In genomic region chr15:38102972-38103371, GRCh38 we compare ENCODE assay signal across 34 cellular contexts.
"Had no signal": no experiment of that assay in that cellular context is flagged by ENCODE, and none has a peak within 500 bp of the region (broad histone marks: within the 10 kb centered on the region; RNA-seq: fewer than 3 reads in every experiment).

No MANE protein-coding gene starts in this region.

- ATAC-seq: activated naive CD4-positive, alpha-beta T cell treated with anti-CD3 and anti-CD28 coated beads, Interleukin-2, amount 50 U/mL, for 72 hours; activated naive CD8-positive, alpha-beta T cell treated with anti-CD3 and anti-CD28 coated beads, Interleukin-2, amount 50 U/mL, for 24 hours; body of pancreas had no signal

- H3K4me1 Mint-ChIP-seq: activated naive CD4-positive, alpha-beta T cell treated with anti-CD3 and anti-CD28 coated beads, Interleukin-2, amount 10 ng/mL, durations not matched to agents 7 days and 5 days; activated naive CD4-positive, alpha-beta T cell treated with anti-CD3 and anti-CD28 coated beads, Interleukin-2, amount 50 U/mL, for 24 hours; activated naive CD8-positive, alpha-beta T cell treated with anti-CD3 and anti-CD28 coated beads for 36 hours; activated naive CD8-positive, alpha-beta T cell treated with anti-CD3 and anti-CD28 coated beads, Interleukin-2, amount 10 ng/mL, durations not matched to agents 7 days and 5 days; activated naive CD8-positive, alpha-beta T cell treated with anti-CD3 and anti-CD28 coated beads, Interleukin-2, amount 50 U/mL, for 24 hours; brain; central memory CD8-positive, alpha-beta T cell had no signal

- DNase-seq: activated effector memory CD4-positive, alpha-beta T cell treated with anti-CD3 and anti-CD28 coated beads, Interleukin-2, amount 50 U/mL, for 16 hours; activated effector memory CD4-positive, alpha-beta T cell treated with Interleukin-2 at 50 U/mL for 16 hours; activated gamma-delta T cell; activated gamma-delta T cell treated with Interleukin-2 at 50 U/mL for 16 hours; activated naive CD4-positive, alpha-beta T cell; activated naive CD4-positive, alpha-beta T cell treated with anti-CD3 and anti-CD28 coated beads for 36 hours; activated naive CD4-positive, alpha-beta T cell treated with anti-CD3 and anti-CD28 coated beads, Interleukin-2, amount 10 ng/mL, durations not matched to agents 7 days and 5 days; activated naive CD4-positive, alpha-beta T cell treated with anti-CD3 and anti-CD28 coated beads, Interleukin-2, amount 50 U/mL, for 16 hours; activated naive CD4-positive, alpha-beta T cell treated with Interleukin-2 at 50 U/mL for 16 hours; activated naive CD8-positive, alpha-beta T cell treated with anti-CD3 and anti-CD28 coated beads for 36 hours; activated naive CD8-positive, alpha-beta T cell treated with anti-CD3 and anti-CD28 coated beads, Interleukin-2, amount 10 ng/mL, durations not matched to agents 7 days and 5 days; activated naive CD8-positive, alpha-beta T cell treated with anti-CD3 and anti-CD28 coated beads, Interleukin-2, amount 50 U/mL, for 24 hours; activated T-cell treated with anti-CD3 and anti-CD28 coated beads, Interleukin-2, amount 50 U/mL, for 1 hour; activated T-cell treated with anti-CD3 and anti-CD28 coated beads, Interleukin-2, amount 50 U/mL, for 24 hours; activated T-cell treated with anti-CD3 and anti-CD28 coated beads, Interleukin-2, amount 50 U/mL, for 4 hours; activated T-cell treated with anti-CD3 and anti-CD28 coated beads, Interleukin-2, amount 50 U/mL, for 48 hours; activated T-cell treated with anti-CD3 and anti-CD28 coated beads, Interleukin-2, amount 50 U/mL, for 72 hours; adrenal gland; amniotic stem cell; amygdala; anterior cingulate cortex; aorta; body of pancreas; brain microvascular endothelial cell; caudate nucleus; central memory CD4-positive, alpha-beta T cell; cerebellar nuclear complex had no signal

- H3K27me3 Mint-ChIP-seq: activated naive CD4-positive, alpha-beta T cell treated with anti-CD3 and anti-CD28 coated beads, Interleukin-2, amount 10 ng/mL, durations not matched to agents 7 days and 5 days had no signal

- H3K9me3 Mint-ChIP-seq: activated naive CD4-positive, alpha-beta T cell treated with anti-CD3 and anti-CD28 coated beads, Interleukin-2, amount 50 U/mL, for 24 hours; activated T-cell treated with anti-CD3 and anti-CD28 coated beads, Interleukin-2, amount 50 U/mL, for 24 hours had no signal

- H3K27ac Mint-ChIP-seq: activated naive CD4-positive, alpha-beta T cell treated with anti-CD3 and anti-CD28 coated beads for 36 hours; activated naive CD4-positive, alpha-beta T cell treated with anti-CD3 and anti-CD28 coated beads, Interleukin-2, amount 10 ng/mL, durations not matched to agents 7 days and 5 days; activated naive CD4-positive, alpha-beta T cell treated with anti-CD3 and anti-CD28 coated beads, Interleukin-2, amount 50 U/mL, for 24 hours; activated naive CD4-positive, alpha-beta T cell treated with anti-CD3 and anti-CD28 coated beads, Interleukin-2, amount 50 U/mL, for 72 hours; activated naive CD8-positive, alpha-beta T cell; activated naive CD8-positive, alpha-beta T cell treated with anti-CD3 and anti-CD28 coated beads for 36 hours; activated naive CD8-positive, alpha-beta T cell treated with anti-CD3 and anti-CD28 coated beads, Interleukin-2, amount 10 ng/mL, durations not matched to agents 7 days and 5 days; activated naive CD8-positive, alpha-beta T cell treated with anti-CD3 and anti-CD28 coated beads, Interleukin-2, amount 50 U/mL, for 24 hours; activated T-cell treated with anti-CD3 and anti-CD28 coated beads, Interleukin-2, amount 50 U/mL, for 24 hours; activated T-cell treated with anti-CD3 and anti-CD28 coated beads, Interleukin-2, amount 50 U/mL, for 72 hours; activated T-helper 1 cell treated with anti-CD3 and anti-CD28 coated beads, Interleukin-12 subunit alpha, Interleukin-12 subunit beta, Interleukin-2, Interleukin-4 antibody, amounts not matched to agents 30 ng/mL and 10 ng/mL and 1 ng/mL, durations not matched to agents 14 hours and 24 hours and 36 hours; activated T-helper 2 cell treated with anti-CD3 and anti-CD28 coated beads, Interferon-gamma antibody, Interleukin-2, Interleukin-4, amounts not matched to agents 10 μg/mL and 5 μg/mL and 100 μg/mL, durations not matched to agents 14 hours and 24 hours and 36 hours; brain had no signal

- H3K36me3 Mint-ChIP-seq: activated naive CD4-positive, alpha-beta T cell treated with anti-CD3 and anti-CD28 coated beads, Interleukin-2, amount 10 ng/mL, durations not matched to agents 7 days and 5 days; activated naive CD4-positive, alpha-beta T cell treated with anti-CD3 and anti-CD28 coated beads, Interleukin-2, amount 50 U/mL, for 24 hours; activated naive CD8-positive, alpha-beta T cell; activated naive CD8-positive, alpha-beta T cell treated with anti-CD3 and anti-CD28 coated beads for 36 hours; brain had no signal

- H3K4me3 Mint-ChIP-seq: activated naive CD4-positive, alpha-beta T cell treated with anti-CD3 and anti-CD28 coated beads for 36 hours; activated naive CD4-positive, alpha-beta T cell treated with anti-CD3 and anti-CD28 coated beads, Interleukin-2, amount 10 ng/mL, durations not matched to agents 7 days and 5 days; activated naive CD4-positive, alpha-beta T cell treated with anti-CD3 and anti-CD28 coated beads, Interleukin-2, amount 50 U/mL, for 24 hours; activated naive CD8-positive, alpha-beta T cell; activated naive CD8-positive, alpha-beta T cell treated with anti-CD3 and anti-CD28 coated beads for 36 hours; activated naive CD8-positive, alpha-beta T cell treated with anti-CD3 and anti-CD28 coated beads, Interleukin-2, amount 10 ng/mL, durations not matched to agents 7 days and 5 days; activated naive CD8-positive, alpha-beta T cell treated with anti-CD3 and anti-CD28 coated beads, Interleukin-2, amount 50 U/mL, for 24 hours; activated T-cell treated with anti-CD3 and anti-CD28 coated beads, Interleukin-2, amount 50 U/mL, for 24 hours; activated T-cell treated with anti-CD3 and anti-CD28 coated beads, Interleukin-2, amount 50 U/mL, for 4 hours; activated T-cell treated with anti-CD3 and anti-CD28 coated beads, Interleukin-2, amount 50 U/mL, for 72 hours; activated T-helper 1 cell treated with anti-CD3 and anti-CD28 coated beads, Interleukin-12 subunit alpha, Interleukin-12 subunit beta, Interleukin-2, Interleukin-4 antibody, amounts not matched to agents 30 ng/mL and 10 ng/mL and 1 ng/mL, durations not matched to agents 14 hours and 24 hours and 36 hours; brain; central memory CD8-positive, alpha-beta T cell had no signal
